In the genomic region with DNA sequence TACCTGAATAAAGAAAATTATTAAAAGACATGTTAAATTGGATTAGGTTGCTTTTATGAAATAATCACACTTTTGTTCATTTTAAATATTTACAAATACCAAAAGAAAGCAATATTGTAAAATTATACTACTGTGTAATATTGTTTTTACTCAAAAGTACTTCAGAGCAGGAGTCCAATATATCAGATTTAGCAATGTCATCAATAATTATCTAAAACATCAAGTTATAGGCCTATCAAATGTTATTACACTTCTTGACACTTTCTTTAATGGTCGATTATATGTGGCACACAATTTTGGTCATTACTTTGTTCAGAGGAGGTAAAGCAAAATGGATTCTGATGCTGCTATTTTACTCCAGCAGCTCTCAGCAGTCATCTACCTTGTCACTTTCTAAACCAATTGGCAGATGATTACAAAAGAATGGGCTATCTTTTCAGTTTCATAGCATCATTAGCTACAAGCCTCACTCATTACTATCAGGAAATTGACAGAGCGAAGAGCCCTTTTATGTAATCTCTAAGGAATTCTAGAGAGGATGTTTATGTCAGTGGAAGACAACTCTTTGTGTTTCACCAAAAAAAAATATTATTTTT, we compare ENCODE assay signal across 21 cellular contexts.
DNase-seq lines count a peak whose midpoint lies in the region; ATAC-seq, FAIRE-seq and TF ChIP-seq lines count a peak whose summit lies in the region.
"Had no signal": no experiment of that assay in that cellular context is flagged by ENCODE, and none has a peak within 500 bp of the region (broad histone marks: within the 10 kb centered on the region; RNA-seq: fewer than 3 reads in every experiment).

No MANE protein-coding gene starts in this region.

- H3K23ac ChIP-seq in mesendoderm (ENCODE audit: low read length) = no peak overlapping the region

- no peak overlapping the region for H2BK15ac ChIP-seq in mesendoderm (replicated peaks; ENCODE audit: low read depth)

- H3K4me3 ChIP-seq in HepG2 (replicated peaks in 1 of 3; ENCODE audit: insufficient read depth in 1 of 3, low read depth in 2 of 3, low read length in 3 of 3) (no peak overlapping the region), right lobe of liver (no peak overlapping the region), mesendoderm (ENCODE audit: low read length) (no peak overlapping the region), body of pancreas (no peak overlapping the region), right atrium auricular region (no peak overlapping the region)

- H4K5ac ChIP-seq in mesendoderm (ENCODE audit: low read length) = no peak overlapping the region

- TF ChIP-seq EP300 in HepG2 (IDR thresholded peaks at IDR 0.05; ENCODE audit: low read depth in 2 of 2, low read length in 2 of 2) (no peak), HepG2 (CRISPR knock-in tag; IDR thresholded peaks at IDR 0.05; ENCODE audit: borderline replicate concordance) (no peak)

- intact Hi-C loops in HepG2 (cut with micrococcal nuclease; ENCODE audit: unreplicated experiment) (no loop called here), right lobe of liver (cut with DNase I) (no loop called here), body of pancreas (cut with DNase I) (no loop called here)
- intact Hi-C loops in activated T-helper 2 cell treated with anti-CD3 and anti-CD28 coated beads, Interferon-gamma antibody, Interleukin-2, Interleukin-4, amounts not matched to agents 10 μg/mL and 5 μg/mL and 100 μg/mL, durations not matched to agents 14 hours and 24 hours and 36 hours (cut with micrococcal nuclease) = no loop called here

- no peak for DNase-seq in HepG2 (ENCODE audit: low spot score)
- DNase-seq in right lobe of liver = no peak
- DNase-seq in NCI-H2227 (lab: John Stamatoyannopoulos, UW; ENCODE audit: unreplicated experiment) = peak; percentile 0
- peak; percentile 65 for DNase-seq in mesendoderm
- DNase-seq in body of pancreas = no peak
- no peak for DNase-seq in right atrium auricular region (ENCODE audit: low spot score)
- no peak for DNase-seq in activated T-helper 2 cell treated with anti-CD3 and anti-CD28 coated beads, Interferon-gamma antibody, Interleukin-2, Interleukin-4, amounts not matched to agents 10 μg/mL and 5 μg/mL and 100 μg/mL, durations not matched to agents 14 hours and 24 hours and 36 hours (ENCODE audit: low spot score)
- DNase-seq: BE2C; CD8-positive, alpha-beta T cell; COR-L47; DMS153; DMS79 treated with DMSO at 0.1 percent for 48 hours; EL; GOT3; HCEC 1CT; HFFc6 had no signal

- H3K18ac ChIP-seq in mesendoderm (ENCODE audit: low read length) = no peak overlapping the region

- H4K20me1 ChIP-seq in HepG2 (ENCODE audit: insufficient read depth, low read length) = no peaks in the 10 kb centered on the region

- no peak for TF ChIP-seq RAD21 in HepG2 (CRISPR knock-in tag; IDR thresholded peaks at IDR 0.05)

- no peaks in the 10 kb centered on the region for H3K79me2 ChIP-seq in HepG2 (ENCODE audit: insufficient read depth, low read length)
- no peaks in the 10 kb centered on the region for H3K79me2 ChIP-seq in mesendoderm (ENCODE audit: control insufficient read depth, insufficient read depth, low read length)

- no peak overlapping the region for H3K4ac ChIP-seq in mesendoderm (ENCODE audit: low read depth, low read length)

- in situ Hi-C loops in HepG2 (cut with HindIII; ENCODE audit: extremely low pct_ligation_motif_present, low pct_unique_long_range_greater_than_20kb) = no loop called here

- H3K4me1 ChIP-seq in HepG2 (ENCODE audit: insufficient read depth, low read length) (no peaks in the 10 kb centered on the region), right lobe of liver (no peaks in the 10 kb centered on the region), mesendoderm (ENCODE audit: control insufficient read depth, low read depth, low read length) (no peaks in the 10 kb centered on the region), body of pancreas (no peaks in the 10 kb centered on the region), right atrium auricular region (no peaks in the 10 kb centered on the region)
- H3K4me1 ChIP-seq: BE2C had no signal

- H3K27me3 ChIP-seq in HepG2 (ENCODE audit: control insufficient read depth in 1 of 2, insufficient read depth in 2 of 2, low read length in 2 of 2) (no peaks in the 10 kb centered on the region), right lobe of liver (no peaks in the 10 kb centered on the region), mesendoderm (ENCODE audit: insufficient read depth, low read length, poor library complexity) (no peaks in the 10 kb centered on the region), body of pancreas (no peaks in the 10 kb centered on the region), right atrium auricular region (no peaks in the 10 kb centered on the region)
- H3K27me3 ChIP-seq: BE2C had no signal

- TF ChIP-seq POLR2A in HepG2 (IDR thresholded peaks at IDR 0.05; ENCODE audit: insufficient read depth in 1 of 2, low read depth in 2 of 2, low read length in 2 of 2) (no peak), right lobe of liver (IDR thresholded peaks at IDR 0.05) (no peak), body of pancreas (IDR thresholded peaks at IDR 0.05) (no peak)

- no peak overlapping the region for H2AFZ ChIP-seq in HepG2 (ENCODE audit: low read length)

- H3K27me3 Mint-ChIP-seq in activated T-helper 2 cell treated with anti-CD3 and anti-CD28 coated beads, Interferon-gamma antibody, Interleukin-2, Interleukin-4, amounts not matched to agents 10 μg/mL and 5 μg/mL and 100 μg/mL, durations not matched to agents 14 hours and 24 hours and 36 hours (ENCODE audit: low read depth) = no peaks in the 10 kb centered on the region

- no peak overlapping the region for H3K56ac ChIP-seq in mesendoderm (ENCODE audit: low read length)

- BruUV-seq in HepG2 (replicated peaks; lab: Mats Ljungman, UMichigan) = no TSS peak

- no peaks in the 10 kb centered on the region for H3K36me3 Mint-ChIP-seq in activated T-helper 2 cell treated with anti-CD3 and anti-CD28 coated beads, Interferon-gamma antibody, Interleukin-2, Interleukin-4, amounts not matched to agents 10 μg/mL and 5 μg/mL and 100 μg/mL, durations not matched to agents 14 hours and 24 hours and 36 hours (ENCODE audit: low read depth)
- H3K36me3 Mint-ChIP-seq: CD14-positive monocyte; CD8-positive, alpha-beta T cell had no signal

- CTCF ChIA-PET in HepG2 (lab: Yijun Ruan, JAX; ENCODE audit: low intra/inter-chr PET ratio, low total read pairs) = no interaction called here

- H3K9ac ChIP-seq in HepG2 (ENCODE audit: insufficient read depth, low read depth, low read length) (no peak overlapping the region), mesendoderm (ENCODE audit: low read length) (no peak overlapping the region)

- H3K9me3 ChIP-seq in HepG2 (ENCODE audit: low read length) (no peaks in the 10 kb centered on the region), right lobe of liver (no peaks in the 10 kb centered on the region), body of pancreas (no peaks in the 10 kb centered on the region), right atrium auricular region (no peaks in the 10 kb centered on the region)
- H3K9me3 ChIP-seq: BE2C had no signal

- H3K36me3 ChIP-seq in HepG2 (replicated peaks in 1 of 2; ENCODE audit: control insufficient read depth in 1 of 2, insufficient read depth in 2 of 2, low read length in 2 of 2) = no peaks in the 10 kb centered on the region
- H3K36me3 ChIP-seq in right lobe of liver = no peaks in the 10 kb centered on the region
- no peaks in the 10 kb centered on the region for H3K36me3 ChIP-seq in mesendoderm (ENCODE audit: control insufficient read depth, insufficient read depth, low read length)
- H3K36me3 ChIP-seq in body of pancreas (replicated peaks in 1 of 2; ENCODE audit: insufficient read depth in 1 of 2, low read depth in 2 of 2) = no peaks in the 10 kb centered on the region
- H3K36me3 ChIP-seq in right atrium auricular region = no peaks in the 10 kb centered on the region
- H3K36me3 ChIP-seq: BE2C had no signal

- TF ChIP-seq CTCF in HepG2 (CRISPR knock-in tag; IDR thresholded peaks at IDR 0.05) (no peak), right lobe of liver (IDR thresholded peaks at IDR 0.05) (no peak), body of pancreas (IDR thresholded peaks at IDR 0.05) (no peak), right atrium auricular region (IDR thresholded peaks at IDR 0.05) (no peak)

- H3K79me1 ChIP-seq in mesendoderm (ENCODE audit: low read length) = no peaks in the 10 kb centered on the region

- no peak overlapping the region for H3K27ac Mint-ChIP-seq in activated T-helper 2 cell treated with anti-CD3 and anti-CD28 coated beads, Interferon-gamma antibody, Interleukin-2, Interleukin-4, amounts not matched to agents 10 μg/mL and 5 μg/mL and 100 μg/mL, durations not matched to agents 14 hours and 24 hours and 36 hours
- H3K27ac Mint-ChIP-seq: CD14-positive monocyte; CD8-positive, alpha-beta T cell; HFFc6 had no signal

- no peak overlapping the region for H2BK120ac ChIP-seq in mesendoderm (ENCODE audit: low read depth, low read length)

- POLR2A ChIA-PET in HepG2 (lab: Yijun Ruan, JAX) = no interaction called here

- no peak overlapping the region for H4K8ac ChIP-seq in mesendoderm (ENCODE audit: low read depth, low read length)

- no peak overlapping the region for H3K27ac ChIP-seq in HepG2 (ENCODE audit: extremely low read length, insufficient read depth, low read length)
- H3K27ac ChIP-seq in right lobe of liver = no peak overlapping the region
- no peak overlapping the region for H3K27ac ChIP-seq in mesendoderm (ENCODE audit: low read depth, low read length)
- no peak overlapping the region for H3K27ac ChIP-seq in body of pancreas
- H3K27ac ChIP-seq in right atrium auricular region = no peak overlapping the region

- WGBS in HepG2 (ENCODE audit: low lambda C conversion rate) = 4% methylated on average over 2 of the region's 2 CpGs
- 30% methylated on average over 2 of the region's 2 CpGs for WGBS in right lobe of liver (ENCODE audit: insufficient coverage, low coverage, low lambda C conversion rate, missing lambda C conversion rate)
- no CpG with 5 or more reads among the region's 2 CpGs for WGBS in mesendoderm (ENCODE audit: extremely low coverage, insufficient coverage, low lambda C conversion rate)
- WGBS in body of pancreas, 2 donors = 60 to 64% methylated on average over 2 of the region's 2 CpGs

- no peak for FAIRE-seq in HepG2 (lab: Jason Lieb, UNC)
- FAIRE-seq: D721Med, G401.6, GM12892, GM19239 had no signal

- H2AK5ac ChIP-seq in mesendoderm (ENCODE audit: low read length) = no peak overlapping the region

- peaks cover 3% of the 10 kb centered on the region for H3K9me3 Mint-ChIP-seq in activated T-helper 2 cell treated with anti-CD3 and anti-CD28 coated beads, Interferon-gamma antibody, Interleukin-2, Interleukin-4, amounts not matched to agents 10 μg/mL and 5 μg/mL and 100 μg/mL, durations not matched to agents 14 hours and 24 hours and 36 hours

- H3K4me1 Mint-ChIP-seq in activated T-helper 2 cell treated with anti-CD3 and anti-CD28 coated beads, Interferon-gamma antibody, Interleukin-2, Interleukin-4, amounts not matched to agents 10 μg/mL and 5 μg/mL and 100 μg/mL, durations not matched to agents 14 hours and 24 hours and 36 hours (ENCODE audit: low read depth) = no peaks in the 10 kb centered on the region
- H3K4me1 Mint-ChIP-seq: CD14-positive monocyte had no signal

- H3K4me3 Mint-ChIP-seq in activated T-helper 2 cell treated with anti-CD3 and anti-CD28 coated beads, Interferon-gamma antibody, Interleukin-2, Interleukin-4, amounts not matched to agents 10 μg/mL and 5 μg/mL and 100 μg/mL, durations not matched to agents 14 hours and 24 hours and 36 hours (ENCODE audit: low read depth) = no peak overlapping the region
- H3K4me3 Mint-ChIP-seq: CD14-positive monocyte; CD8-positive, alpha-beta T cell; HFFc6 had no signal

- H3K4me2 ChIP-seq in HepG2 (ENCODE audit: low read depth, low read length) (no peak overlapping the region), mesendoderm (ENCODE audit: low read length) (no peak overlapping the region)

- no peak for ATAC-seq in HepG2
- ATAC-seq in right lobe of liver = no peak
- ATAC-seq in body of pancreas = no peak
- ATAC-seq: CD8-positive, alpha-beta T cell had no signal

- no peak overlapping the region for H2BK5ac ChIP-seq in mesendoderm (ENCODE audit: low read length)

Comparison
In these comparisons a context has a peak if more than half of its experiments do, and no peak if none do; other contexts are left out.
1. DNase-seq: peak in NCI-H2227 (single experiment) and mesendoderm (single experiment); none in HepG2 (single experiment), right lobe of liver (0 of 3), body of pancreas (0 of 4), right atrium auricular region (single experiment) and activated T-helper 2 cell treated with anti-CD3 and anti-CD28 coated beads, Interferon-gamma antibody, Interleukin-2, Interleukin-4, amounts not matched to agents 10 μg/mL and 5 μg/mL and 100 μg/mL, durations not matched to agents 14 hours and 24 hours and 36 hours (single experiment).